In genomic region chr1:9111957-9112356, GRCh38 we compare ENCODE assay signal across 1 cellular context.
TF ChIP-seq lines count a peak whose summit lies in the region.

No MANE protein-coding gene starts in this region.

TF ChIP-seq in HepG2, 621 proteins besides CTCF, POLR2A, EP300 and RAD21 (continued from another document and continues in another):
- TF ChIP-seq NR2C2 (CRISPR knock-in tag; IDR thresholded peaks at IDR 0.05; ENCODE audit: borderline replicate concordance) (no peak; the same call in 1 of the 2 replicates), REL (CRISPR knock-in tag; conservative IDR thresholded peaks at IDR 0.05) (no peak), KDM5A (IDR thresholded peaks at IDR 0.05; ENCODE audit: borderline replicate concordance, low read length) (no peak), KMT2A (CRISPR knock-in tag; IDR thresholded peaks at IDR 0.05) (no peak), ZKSCAN8 (CRISPR knock-in tag; IDR thresholded peaks at IDR 0.05; ENCODE audit: borderline replicate concordance) (no peak), ZNF556 (CRISPR knock-in tag; IDR thresholded peaks at IDR 0.05; ENCODE audit: borderline replicate concordance) (no peak), DMTF1 (CRISPR knock-in tag; IDR thresholded peaks at IDR 0.05) (no peak), ZFAT (CRISPR knock-in tag; conservative IDR thresholded peaks at IDR 0.05) (no peak), TFDP2 (CRISPR knock-in tag; IDR thresholded peaks at IDR 0.05) (no peak), ZNF251 (CRISPR knock-in tag; IDR thresholded peaks at IDR 0.05) (no peak), AKAP8 (CRISPR knock-in tag; IDR thresholded peaks at IDR 0.05) (no peak), FLYWCH1 (CRISPR knock-in tag; IDR thresholded peaks at IDR 0.05) (no peak), SMC3 (IDR thresholded peaks at IDR 0.05; ENCODE audit: low read length) (no peak), ZFY (CRISPR knock-in tag; IDR thresholded peaks at IDR 0.05) (peak; percentile 40; the same call in 1 of the 2 replicates), E2F1 (CRISPR knock-in tag; IDR thresholded peaks at IDR 0.05) (no peak), ZNF557 (CRISPR knock-in tag; IDR thresholded peaks at IDR 0.05) (no peak), THAP9 (CRISPR knock-in tag; IDR thresholded peaks at IDR 0.05; ENCODE audit: borderline replicate concordance) (no peak), USF2 (IDR thresholded peaks at IDR 0.05; ENCODE audit: low read depth, low read length) (no peak), USF2 (CRISPR knock-in tag; IDR thresholded peaks at IDR 0.05; ENCODE audit: borderline replicate concordance) (no peak), KAT7 (CRISPR knock-in tag; IDR thresholded peaks at IDR 0.05; ENCODE audit: borderline replicate concordance) (no peak), ZNF543 (CRISPR knock-in tag; IDR thresholded peaks at IDR 0.05) (no peak), TRIM22 (IDR thresholded peaks at IDR 0.05) (no peak), ZNF441 (CRISPR knock-in tag; IDR thresholded peaks at IDR 0.05; ENCODE audit: borderline replicate concordance) (0 out of 2 replicates have a peak, but pooled peaks have one; percentile 38), ATF4 (CRISPR knock-in tag; IDR thresholded peaks at IDR 0.05) (no peak), ZNF44 (CRISPR knock-in tag; IDR thresholded peaks at IDR 0.05) (no peak), E2F2 (CRISPR knock-in tag; IDR thresholded peaks at IDR 0.05; ENCODE audit: borderline replicate concordance) (no peak), TBX3 (IDR thresholded peaks at IDR 0.05; ENCODE audit: borderline replicate concordance) (no peak), ZNF496 (CRISPR knock-in tag; IDR thresholded peaks at IDR 0.05; ENCODE audit: insufficient replicate concordance) (no peak), IKZF5 (CRISPR knock-in tag; IDR thresholded peaks at IDR 0.05) (peak; percentile 17; the same call in 1 of the 2 replicates), NR2F6 (IDR thresholded peaks at IDR 0.05) (peak; percentile 37; the same call in 1 of the 2 replicates), NR2F6 (CRISPR knock-in tag; IDR thresholded peaks at IDR 0.05) (no peak), FOSL2 (CRISPR knock-in tag; IDR thresholded peaks at IDR 0.05) (peak; percentile 47; the same call in 1 of the 2 replicates), MTF2 (CRISPR knock-in tag; IDR thresholded peaks at IDR 0.05; ENCODE audit: borderline replicate concordance) (no peak), CEBPB (IDR thresholded peaks at IDR 0.05; ENCODE audit: borderline replicate concordance, low read depth, low read length) (peak; percentile 16; the same call in 1 of the 2 replicates), MYC (CRISPR knock-in tag; IDR thresholded peaks at IDR 0.05; ENCODE audit: borderline replicate concordance) (peak; percentile 17; the same call in 1 of the 2 replicates), ZBTB33 (CRISPR knock-in tag; IDR thresholded peaks at IDR 0.05) (no peak), ZBTB43 (CRISPR knock-in tag; conservative IDR thresholded peaks at IDR 0.05) (peak; percentile 86), ZNF317 (CRISPR knock-in tag; IDR thresholded peaks at IDR 0.05) (no peak), ZNF549 (CRISPR knock-in tag; IDR thresholded peaks at IDR 0.05) (no peak), ZNF615 (CRISPR knock-in tag; IDR thresholded peaks at IDR 0.05; ENCODE audit: borderline replicate concordance) (no peak), ZNF354B (CRISPR knock-in tag; IDR thresholded peaks at IDR 0.05) (no peak), ZBTB44 (CRISPR knock-in tag; IDR thresholded peaks at IDR 0.05) (no peak), KDM5B (CRISPR knock-in tag; IDR thresholded peaks at IDR 0.05; ENCODE audit: borderline replicate concordance) (no peak; the same call in 1 of the 2 replicates), ATRX (CRISPR knock-in tag; IDR thresholded peaks at IDR 0.05; ENCODE audit: borderline replicate concordance) (no peak)
